ENCODE assay signal across 16 cellular contexts in the genomic region with DNA sequence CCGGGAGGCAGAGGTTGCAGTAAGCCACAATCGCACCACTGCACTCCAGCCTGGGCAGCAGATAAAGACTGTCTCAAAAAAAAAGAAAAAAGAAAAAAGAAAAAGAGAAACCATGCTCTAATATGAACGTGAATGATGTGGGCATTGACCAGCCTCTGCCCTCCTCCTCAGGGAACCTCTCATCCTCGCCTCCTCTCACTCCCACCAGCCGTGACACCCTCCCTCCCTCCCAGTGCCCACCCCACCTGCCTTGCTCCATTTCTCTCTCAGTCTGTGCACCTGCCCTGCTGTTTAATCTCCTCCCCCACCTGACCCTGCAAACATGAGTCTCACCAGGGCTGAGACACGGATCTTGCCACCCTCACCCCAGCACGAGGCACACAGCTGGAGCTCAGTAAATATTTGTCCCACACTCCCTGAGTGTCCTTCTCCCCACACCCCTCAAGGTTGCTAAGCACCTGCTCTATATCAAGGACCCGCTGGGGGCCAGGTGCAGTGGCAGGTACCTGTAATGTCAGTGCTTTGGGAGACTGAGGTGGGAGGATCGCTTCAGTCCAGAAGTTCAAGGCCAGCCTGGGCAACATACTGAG. TPM values are rescaled to one million over a fixed set of nuclear protein-coding genes. Genes with fewer than 3 reads are reported as not detected.
DNase-seq lines count a peak whose midpoint lies in the region; ATAC-seq and TF ChIP-seq lines count a peak whose summit lies in the region.
"Had no signal": no experiment of that assay in that cellular context is flagged by ENCODE, and none has a peak within 500 bp of the region (broad histone marks: within the 10 kb centered on the region; RNA-seq: fewer than 3 reads in every experiment).

No MANE protein-coding gene starts in this region.

- no peak overlapping the region for H3K4me3 ChIP-seq in esophagus squamous epithelium
- no peak overlapping the region for H3K4me3 ChIP-seq in stomach
- H3K4me3 ChIP-seq: sigmoid colon had no signal

- H3K9me3 Mint-ChIP-seq in chondrocyte (ENCODE audit: low read depth), result no peaks in the 10 kb centered on the region
- H3K9me3 Mint-ChIP-seq: brain; CD4-positive, alpha-beta T cell; H9; natural killer cell had no signal

- TF ChIP-seq CTCF in esophagus squamous epithelium (IDR thresholded peaks at IDR 0.05) (no peak), stomach (IDR thresholded peaks at IDR 0.05) (no peak), chondrocyte (IDR thresholded peaks at IDR 0.05) (no peak)

- no peaks in the 10 kb centered on the region for H3K36me3 ChIP-seq in esophagus squamous epithelium
- no peaks in the 10 kb centered on the region for H3K36me3 ChIP-seq in stomach
- H3K36me3 ChIP-seq: sigmoid colon had no signal

- TF ChIP-seq POLR2A in esophagus squamous epithelium (IDR thresholded peaks at IDR 0.05), result no peak
- no peak for TF ChIP-seq POLR2A in stomach (IDR thresholded peaks at IDR 0.05)

- H3K27ac ChIP-seq in esophagus squamous epithelium (peak overlapping the region; percentile 61 to 87 (median 79)), stomach (peak overlapping the region; percentile 83 to 95 (median 86))
- H3K27ac ChIP-seq: HL-60 had no signal

- no peaks in the 10 kb centered on the region for H3K9me3 ChIP-seq in esophagus squamous epithelium
- no peaks in the 10 kb centered on the region for H3K9me3 ChIP-seq in stomach
- H3K9me3 ChIP-seq: sigmoid colon had no signal

- peak; percentile 72 for DNase-seq in NCI-H1092 treated with DMSO at 0.1 percent for 48 hours (lab: John Stamatoyannopoulos, UW)
- DNase-seq in NCI-H2196 treated with DMSO at 0.1 percent for 48 hours (lab: John Stamatoyannopoulos, UW; ENCODE audit: unreplicated experiment), result peak; percentile 88
- DNase-seq in esophagus squamous epithelium (lab: John Stamatoyannopoulos, UW), result no peak
- DNase-seq in stomach, result peak; percentile 76
- DNase-seq in chondrocyte (ENCODE audit: low spot score), result no peak
- no peak for DNase-seq in stimulated activated CD4-positive, alpha-beta T cell treated with anti-CD3 and anti-CD28 coated beads, Interleukin-4, amount 100 ng/mL, for 1 hour
- DNase-seq: activated CD4-positive, alpha-beta T cell treated with anti-CD3 and anti-CD28 coated beads for 48 hours; CD4-positive, alpha-beta T cell; effector memory CD4-positive, alpha-beta T cell; H9; natural killer cell; sigmoid colon had no signal

- peaks cover 14% of the 10 kb centered on the region for H3K4me1 Mint-ChIP-seq in chondrocyte (ENCODE audit: low read depth)
- H3K4me1 Mint-ChIP-seq: natural killer cell had no signal

- H3K4me3 Mint-ChIP-seq in chondrocyte (ENCODE audit: unreplicated experiment), result no peak overlapping the region
- H3K4me3 Mint-ChIP-seq: CD4-positive, alpha-beta T cell; H9; natural killer cell had no signal

- no peaks in the 10 kb centered on the region for H3K36me3 Mint-ChIP-seq in chondrocyte (ENCODE audit: low read depth)
- H3K36me3 Mint-ChIP-seq: natural killer cell had no signal

- no peak for ATAC-seq in GM21447 (IDR thresholded peaks at IDR 0.05; ENCODE audit: unreplicated experiment)
- no peak for ATAC-seq in HG03025 (IDR thresholded peaks at IDR 0.05; ENCODE audit: low FRiP score, unreplicated experiment)
- ATAC-seq: natural killer cell had no signal

- H3K27me3 ChIP-seq in esophagus squamous epithelium (no peaks in the 10 kb centered on the region), stomach (no peaks in the 10 kb centered on the region)
- H3K27me3 ChIP-seq: sigmoid colon had no signal

- TF ChIP-seq EP300 in stomach (IDR thresholded peaks at IDR 0.05), result no peak

- intact Hi-C loops in esophagus squamous epithelium (cut with DNase I), result no loop called here
- intact Hi-C loops in stomach (cut with DNase I; ENCODE audit: low total_unique reads), result no loop called here

- 65 to 69% methylated on average over 6 to 8 of the region's 9 CpGs for WGBS in esophagus squamous epithelium, 2 donors
- 37 to 51% (median 42%) methylated on average over 9 of the region's 9 CpGs for WGBS in stomach, 5 donors

- H3K27me3 Mint-ChIP-seq in chondrocyte (ENCODE audit: low read depth), result no peaks in the 10 kb centered on the region
- H3K27me3 Mint-ChIP-seq: CD4-positive, alpha-beta T cell had no signal

- H3K4me1 ChIP-seq in esophagus squamous epithelium (peaks cover 0 to 34% (median 19%) of the 10 kb centered on the region in 3 donors), stomach (peaks cover 28 to 56% (median 41%) of the 10 kb centered on the region in 4 donors)

- H3K27ac Mint-ChIP-seq in chondrocyte (ENCODE audit: unreplicated experiment), result no peak overlapping the region
- H3K27ac Mint-ChIP-seq: CD4-positive, alpha-beta T cell; natural killer cell had no signal

RNA-seq across cellular contexts. Expression of gene BCAT2, which starts 7.5 kb away (rescaled TPM):
- total RNA-seq in esophagus squamous epithelium, result 10 to 100 TPM; 22.8 to 61.0 (median 42.2) TPM
- 100 to 1,000 TPM in 1 of 5 donors, 10 to 100 TPM in 4; 22.0 to 320 (median 23.9) TPM for total RNA-seq in stomach
- polyA plus RNA-seq in stomach, result 10 to 100 TPM; 65.8 to 74.5 (median 68.5) TPM
- total RNA-seq in chondrocyte, result 30.9 to 42.2 TPM (median 41.4 TPM) in 3 replicates

RNA-seq across cellular contexts. Expression of gene HSD17B14, which starts 18.0 kb away (rescaled TPM):
- total RNA-seq in esophagus squamous epithelium (1 to 10 TPM in 2 of 4 donors, under 1 TPM in 1, not detected in 1; 0.83 to 9.0 (median 4.8) TPM), stomach (10 to 100 TPM in 2 of 5 donors, 1 to 10 TPM in 2, not detected in 1; 2.8 to 41.4 (median 17.3) TPM), chondrocyte (11.4 to 13.6 TPM (median 13.5 TPM) in 3 replicates)
- 1 to 10 TPM; 5.4 to 9.8 (median 9.4) TPM for polyA plus RNA-seq in stomach

RNA-seq across cellular contexts. Expression of gene PLEKHA4, which starts 50.1 kb away (rescaled TPM):
- total RNA-seq in esophagus squamous epithelium (1 to 10 TPM; 2.8 to 9.0 (median 5.6) TPM), stomach (10 to 100 TPM in 2 of 5 donors, 1 to 10 TPM in 3; 1.7 to 35.6 (median 4.8) TPM), chondrocyte (16.8 to 34.3 TPM (median 19.6 TPM) in 3 replicates)
- polyA plus RNA-seq in stomach, result 10 to 100 TPM; 30.1 to 85.0 (median 75.3) TPM

RNA-seq across cellular contexts. Expression of gene PPP1R15A, which starts 53.9 kb away (rescaled TPM):
- total RNA-seq in esophagus squamous epithelium (10 to 100 TPM; 19.3 to 41.6 (median 33.3) TPM), stomach (100 to 1,000 TPM in 1 of 5 donors, 10 to 100 TPM in 4; 14.6 to 107 (median 35.1) TPM), chondrocyte (42.1 to 106 TPM (median 104 TPM) in 3 replicates)
- 10 to 100 TPM; 34.6 to 59.8 (median 37.1) TPM for polyA plus RNA-seq in stomach

Comparison
In these comparisons a context has a peak if more than half of its experiments do, and no peak if none do; other contexts are left out.
1. DNase-seq: peak in NCI-H1092 treated with DMSO at 0.1 percent for 48 hours (single experiment), NCI-H2196 treated with DMSO at 0.1 percent for 48 hours (single experiment) and stomach (single experiment); none in esophagus squamous epithelium (single experiment), chondrocyte (single experiment) and stimulated activated CD4-positive, alpha-beta T cell treated with anti-CD3 and anti-CD28 coated beads, Interleukin-4, amount 100 ng/mL, for 1 hour (single experiment).